In the genomic region with DNA sequence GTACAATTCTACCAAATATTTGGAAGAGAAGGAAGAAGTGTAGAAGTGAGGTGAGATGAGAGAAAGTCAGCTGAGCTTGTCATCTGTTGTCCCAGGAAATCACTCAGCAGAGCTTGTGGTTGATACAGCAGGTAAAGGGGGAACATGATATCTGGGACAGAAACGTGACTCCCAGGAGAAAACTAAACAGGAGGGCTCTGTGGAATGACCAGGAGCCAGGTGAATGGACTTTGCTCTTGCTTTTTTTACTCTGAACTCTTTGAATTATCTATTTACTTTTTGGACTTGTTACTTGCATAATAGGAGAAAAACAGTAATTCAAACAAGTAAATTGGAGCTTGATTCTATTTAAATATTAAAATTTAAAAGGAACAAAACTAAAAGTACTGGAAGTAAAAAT, we compare ENCODE assay signal across 1 cellular context.
A peak's percentile ranks its signal among the peaks of the same experiment; 100 is the strongest.
TF ChIP-seq lines count a peak whose summit lies in the region.

No MANE protein-coding gene starts in this region.

TF ChIP-seq in HepG2, 621 proteins besides CTCF, POLR2A, EP300 and RAD21 (continued from another document and continues in another):
- no peak for TF ChIP-seq ZBTB40 (IDR thresholded peaks at IDR 0.05)
- no peak for TF ChIP-seq ZBTB40 (CRISPR knock-in tag; IDR thresholded peaks at IDR 0.05)
- peak; percentile 42; the same call in 1 of the 2 replicates for TF ChIP-seq RARA (CRISPR knock-in tag; IDR thresholded peaks at IDR 0.05)
- TF ChIP-seq IRX3 (CRISPR knock-in tag; IDR thresholded peaks at IDR 0.05; ENCODE audit: borderline replicate concordance, low read depth), result no peak
- TF ChIP-seq MBD4 (IDR thresholded peaks at IDR 0.05; ENCODE audit: borderline replicate concordance, low read length), result no peak
- TF ChIP-seq, protein P1, sequence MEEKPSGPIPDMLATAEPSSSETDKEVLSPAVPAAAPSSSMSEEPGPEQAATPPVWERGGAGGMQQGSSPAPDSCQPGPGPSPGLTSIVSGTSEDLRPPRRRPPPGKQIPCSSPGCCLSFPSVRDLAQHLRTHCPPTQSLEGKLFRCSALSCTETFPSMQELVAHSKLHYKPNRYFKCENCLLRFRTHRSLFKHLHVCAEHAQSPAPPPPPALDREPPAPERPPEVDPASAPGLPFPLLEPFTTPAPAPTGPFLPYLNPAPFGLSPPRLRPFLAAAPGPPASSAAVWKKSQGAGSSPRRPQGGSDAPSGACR (CRISPR knock-in tag; IDR thresholded peaks at IDR 0.05), result no peak
- no peak for TF ChIP-seq ZNF816 (CRISPR knock-in tag; IDR thresholded peaks at IDR 0.05; ENCODE audit: borderline replicate concordance)
- TF ChIP-seq, protein P2, sequence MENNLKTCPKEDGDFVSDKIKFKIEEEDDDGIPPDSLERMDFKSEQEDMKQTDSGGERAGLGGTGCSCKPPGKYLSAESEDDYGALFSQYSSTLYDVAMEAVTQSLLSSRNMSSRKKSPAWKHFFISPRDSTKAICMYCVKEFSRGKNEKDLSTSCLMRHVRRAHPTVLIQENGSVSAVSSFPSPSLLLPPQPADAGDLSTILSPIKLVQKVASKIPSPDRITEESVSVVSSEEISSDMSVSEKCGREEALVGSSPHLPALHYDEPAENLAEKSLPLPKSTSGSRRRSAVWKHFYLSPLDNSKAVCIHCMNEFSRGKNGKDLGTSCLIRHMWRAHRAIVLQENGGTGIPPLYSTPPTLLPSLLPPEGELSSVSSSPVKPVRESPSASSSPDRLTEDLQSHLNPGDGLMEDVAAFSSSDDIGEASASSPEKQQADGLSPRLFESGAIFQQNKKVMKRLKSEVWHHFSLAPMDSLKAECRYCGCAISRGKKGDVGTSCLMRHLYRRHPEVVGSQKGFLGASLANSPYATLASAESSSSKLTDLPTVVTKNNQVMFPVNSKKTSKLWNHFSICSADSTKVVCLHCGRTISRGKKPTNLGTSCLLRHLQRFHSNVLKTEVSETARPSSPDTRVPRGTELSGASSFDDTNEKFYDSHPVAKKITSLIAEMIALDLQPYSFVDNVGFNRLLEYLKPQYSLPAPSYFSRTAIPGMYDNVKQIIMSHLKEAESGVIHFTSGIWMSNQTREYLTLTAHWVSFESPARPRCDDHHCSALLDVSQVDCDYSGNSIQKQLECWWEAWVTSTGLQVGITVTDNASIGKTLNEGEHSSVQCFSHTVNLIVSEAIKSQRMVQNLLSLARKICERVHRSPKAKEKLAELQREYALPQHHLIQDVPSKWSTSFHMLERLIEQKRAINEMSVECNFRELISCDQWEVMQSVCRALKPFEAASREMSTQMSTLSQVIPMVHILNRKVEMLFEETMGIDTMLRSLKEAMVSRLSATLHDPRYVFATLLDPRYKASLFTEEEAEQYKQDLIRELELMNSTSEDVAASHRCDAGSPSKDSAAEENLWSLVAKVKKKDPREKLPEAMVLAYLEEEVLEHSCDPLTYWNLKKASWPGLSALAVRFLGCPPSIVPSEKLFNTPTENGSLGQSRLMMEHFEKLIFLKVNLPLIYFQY (CRISPR knock-in tag; IDR thresholded peaks at IDR 0.05; ENCODE audit: borderline replicate concordance), result no peak
- TF ChIP-seq TOE1 (CRISPR knock-in tag; IDR thresholded peaks at IDR 0.05), result no peak
- TF ChIP-seq CEBPB (IDR thresholded peaks at IDR 0.05; ENCODE audit: borderline replicate concordance, low read depth, low read length), result no peak
- TF ChIP-seq, protein P3, sequence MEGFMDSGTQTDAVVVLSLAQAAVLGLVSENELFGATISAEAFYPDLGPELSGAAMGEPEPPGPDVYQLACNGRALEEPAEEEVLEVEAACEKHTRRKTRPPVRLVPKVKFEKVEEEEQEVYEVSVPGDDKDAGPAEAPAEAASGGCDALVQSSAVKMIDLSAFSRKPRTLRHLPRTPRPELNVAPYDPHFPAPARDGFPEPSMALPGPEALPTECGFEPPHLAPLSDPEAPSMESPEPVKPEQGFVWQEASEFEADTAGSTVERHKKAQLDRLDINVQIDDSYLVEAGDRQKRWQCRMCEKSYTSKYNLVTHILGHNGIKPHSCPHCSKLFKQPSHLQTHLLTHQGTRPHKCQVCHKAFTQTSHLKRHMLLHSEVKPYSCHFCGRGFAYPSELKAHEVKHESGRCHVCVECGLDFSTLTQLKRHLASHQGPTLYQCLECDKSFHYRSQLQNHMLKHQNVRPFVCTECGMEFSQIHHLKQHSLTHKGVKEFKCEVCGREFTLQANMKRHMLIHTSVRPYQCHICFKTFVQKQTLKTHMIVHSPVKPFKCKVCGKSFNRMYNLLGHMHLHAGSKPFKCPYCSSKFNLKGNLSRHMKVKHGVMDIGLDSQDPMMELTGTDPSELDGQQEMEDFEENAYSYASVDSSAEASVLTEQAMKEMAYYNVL (CRISPR knock-in tag; IDR thresholded peaks at IDR 0.05; ENCODE audit: borderline replicate concordance), result 0 out of 2 replicates have a peak, but pooled peaks have one; percentile 42
- no peak for TF ChIP-seq ZBTB43 (CRISPR knock-in tag; conservative IDR thresholded peaks at IDR 0.05)
- TF ChIP-seq CENPBD1 (CRISPR knock-in tag; IDR thresholded peaks at IDR 0.05; ENCODE audit: borderline replicate concordance, low read depth), result no peak
- no peak for TF ChIP-seq BRCA1 (CRISPR knock-in tag; IDR thresholded peaks at IDR 0.05)
- no peak for TF ChIP-seq SRY (CRISPR knock-in tag; IDR thresholded peaks at IDR 0.05)
- TF ChIP-seq TFDP1 (CRISPR knock-in tag; IDR thresholded peaks at IDR 0.05; ENCODE audit: borderline replicate concordance), result no peak
- TF ChIP-seq AHDC1 (CRISPR knock-in tag; IDR thresholded peaks at IDR 0.05; ENCODE audit: borderline replicate concordance), result peak; percentile 41; the same call in 1 of the 2 replicates
- 0 out of 2 replicates have a peak, but pooled peaks have one; percentile 35 for TF ChIP-seq ZMYM4 (CRISPR knock-in tag; IDR thresholded peaks at IDR 0.05)
- no peak for TF ChIP-seq TARDBP (CRISPR knock-in tag; IDR thresholded peaks at IDR 0.05)
- no peak for TF ChIP-seq DNMT1 (CRISPR knock-in tag; IDR thresholded peaks at IDR 0.05)
- TF ChIP-seq PLRG1 (conservative IDR thresholded peaks at IDR 0.05), result no peak
- TF ChIP-seq MED1 (CRISPR knock-in tag; IDR thresholded peaks at IDR 0.05), result peak; percentile 29; the same call in 1 of the 2 replicates
